Comparison of ENCODE assay signal across 28 cellular contexts in the genomic region with DNA sequence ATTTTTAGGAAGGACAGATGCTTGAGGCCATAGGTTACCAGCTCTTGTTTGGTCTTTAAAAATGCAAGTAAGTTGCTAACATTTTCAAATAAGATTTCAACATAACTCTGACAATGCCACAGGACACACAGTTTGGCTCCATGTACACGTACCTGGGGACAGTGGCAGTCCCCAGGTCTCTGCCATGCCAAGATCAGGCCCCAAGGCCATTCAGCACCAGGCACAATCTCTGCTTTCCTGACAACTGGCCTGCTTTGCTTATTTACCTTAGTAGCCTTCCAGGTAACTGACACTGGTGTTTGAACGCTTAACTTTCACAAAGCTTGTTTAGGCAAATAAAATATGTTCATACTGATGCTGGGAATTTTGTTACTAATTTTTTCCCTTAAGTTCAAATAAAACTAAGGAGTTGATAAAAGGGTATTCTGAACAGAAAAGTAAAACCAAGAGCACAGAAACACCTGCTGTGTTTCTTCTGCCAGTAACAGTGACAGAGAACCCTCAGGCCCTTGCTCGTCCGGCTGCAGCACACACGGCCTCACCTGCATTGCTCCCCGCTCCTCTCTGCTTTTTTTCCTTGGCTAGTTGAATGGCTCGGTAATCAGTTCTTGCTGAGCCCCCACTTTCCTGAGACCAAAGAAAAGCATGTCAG. TPM values are rescaled to one million over a fixed set of nuclear protein-coding genes. Genes with fewer than 3 reads are reported as not detected.
DNase-seq lines count a peak whose midpoint lies in the region; ATAC-seq, FAIRE-seq and TF ChIP-seq lines count a peak whose summit lies in the region.
"Had no signal": no experiment of that assay in that cellular context is flagged by ENCODE, and none has a peak within 500 bp of the region (broad histone marks: within the 10 kb centered on the region; RNA-seq: fewer than 3 reads in every experiment).

No MANE protein-coding gene starts in this region.

- TF ChIP-seq CTCF in natural killer cell (IDR thresholded peaks at IDR 0.05) (no peak), coronary artery (IDR thresholded peaks at IDR 0.05) (no peak), psoas muscle (IDR thresholded peaks at IDR 0.05) (no peak)

- H3K23ac ChIP-seq in trophoblast cell (ENCODE audit: low read length): no peak overlapping the region

- H3K79me2 ChIP-seq in trophoblast cell (ENCODE audit: control insufficient read depth, insufficient read depth, low read length, poor library complexity): no peaks in the 10 kb centered on the region

- no peak overlapping the region for H3K14ac ChIP-seq in trophoblast cell (ENCODE audit: low read length)

- no peaks in the 10 kb centered on the region for H3K9me3 Mint-ChIP-seq in natural killer cell treated with Interleukin-12 subunit alpha and Interleukin-12 subunit beta and Interleukin-15 and Interleukin-18, amount 100 ng/mL, for 72 hours
- no peaks in the 10 kb centered on the region for H3K9me3 Mint-ChIP-seq in natural killer cell
- H3K9me3 Mint-ChIP-seq: CD4-positive, CD25-positive, alpha-beta regulatory T cell had no signal

- H3K4ac ChIP-seq in trophoblast cell (ENCODE audit: low read depth, low read length): no peak overlapping the region

- no peak overlapping the region for H2BK12ac ChIP-seq in trophoblast cell (ENCODE audit: low read length)

- no peak for ATAC-seq in natural killer cell treated with Interleukin-12 subunit alpha and Interleukin-12 subunit beta and Interleukin-15 and Interleukin-18, amount 100 ng/mL, for 72 hours
- no peak for ATAC-seq in natural killer cell
- no peak for ATAC-seq in psoas muscle
- ATAC-seq: A549, PC-3, Right ventricle myocardium inferior, SK-N-SH treated with all-trans-retinoic acid at 6 μM for 48 hours had no signal

- H3K27ac Mint-ChIP-seq in natural killer cell treated with Interleukin-12 subunit alpha and Interleukin-12 subunit beta and Interleukin-15 and Interleukin-18, amount 100 ng/mL, for 72 hours: no peak overlapping the region
- H3K27ac Mint-ChIP-seq in natural killer cell: no peak overlapping the region

- DNase-seq in natural killer cell treated with Interleukin-12 subunit alpha and Interleukin-12 subunit beta and Interleukin-15 and Interleukin-18, amount 100 ng/mL, for 72 hours (ENCODE audit: low spot score): peak; percentile 35
- DNase-seq in natural killer cell: no peak
- peak; percentile 24 for DNase-seq in coronary artery (ENCODE audit: low spot score)
- DNase-seq in psoas muscle: peak in 1 of 2 donors; percentile 10
- DNase-seq in urothelium cell line (ENCODE audit: low spot score): no peak
- no peak for DNase-seq in CD1c-positive myeloid dendritic cell (ENCODE audit: extremely low spot score)
- no peak for DNase-seq in trophoblast cell
- DNase-seq in activated CD4-positive, alpha-beta T cell treated with anti-CD3 and anti-CD28 coated beads for 1 hour: no peak
- DNase-seq: CD4-positive, CD25-positive, alpha-beta regulatory T cell; DMS153; KBM-7; MG63; NCI-H1105 treated with DMSO at 0.1 percent for 48 hours; NCI-H146; NCI-H1930; NCI-H2107; NCI-H446; NCI-H524 treated with DMSO at 0.1 percent for 48 hours; NCI-H774; PC-3; SJCRH30 had no signal

- H3K36me3 ChIP-seq in psoas muscle (ENCODE audit: insufficient read depth in 1 of 2, low read depth in 1 of 2) (peaks cover 8 to 92% of the 10 kb centered on the region in 2 donors), trophoblast cell (ENCODE audit: control insufficient read depth in 1 of 2, insufficient read depth in 2 of 2, low read length in 2 of 2) (peaks cover 42 to 60% of the 10 kb centered on the region in 2 experiments)

- H3K27me3 Mint-ChIP-seq in natural killer cell treated with Interleukin-12 subunit alpha and Interleukin-12 subunit beta and Interleukin-15 and Interleukin-18, amount 100 ng/mL, for 72 hours: no peaks in the 10 kb centered on the region
- no peaks in the 10 kb centered on the region for H3K27me3 Mint-ChIP-seq in natural killer cell (ENCODE audit: low read depth in 2 of 2)
- H3K27me3 Mint-ChIP-seq: CD4-positive, CD25-positive, alpha-beta regulatory T cell had no signal

- peaks cover 6% of the 10 kb centered on the region for H3K36me3 Mint-ChIP-seq in natural killer cell treated with Interleukin-12 subunit alpha and Interleukin-12 subunit beta and Interleukin-15 and Interleukin-18, amount 100 ng/mL, for 72 hours
- no peaks in the 10 kb centered on the region for H3K36me3 Mint-ChIP-seq in natural killer cell

- H3K9me3 ChIP-seq in psoas muscle (no peaks in the 10 kb centered on the region), trophoblast cell (ENCODE audit: insufficient read depth, low read depth, low read length) (no peaks in the 10 kb centered on the region)
- H3K9me3 ChIP-seq: A549, MG63, SJCRH30 had no signal

- no peak overlapping the region for H2AK5ac ChIP-seq in trophoblast cell (ENCODE audit: low read length)

- H2BK120ac ChIP-seq in trophoblast cell (ENCODE audit: insufficient read depth, low read length, poor library complexity): no peak overlapping the region

- H4K12ac ChIP-seq in trophoblast cell (ENCODE audit: low read depth, low read length): no peak overlapping the region

- 44 to 62% (median 56%) methylated on average over 7 of the region's 7 CpGs for WGBS in psoas muscle, 3 donors
- WGBS in trophoblast cell (ENCODE audit: extremely low coverage, insufficient coverage, insufficient read length): no CpG with 5 or more reads among the region's 7 CpGs

- no peak overlapping the region for H3K4me3 Mint-ChIP-seq in natural killer cell treated with Interleukin-12 subunit alpha and Interleukin-12 subunit beta and Interleukin-15 and Interleukin-18, amount 100 ng/mL, for 72 hours
- H3K4me3 Mint-ChIP-seq in natural killer cell: no peak overlapping the region

- H4K8ac ChIP-seq in trophoblast cell (ENCODE audit: low read depth, low read length): no peak overlapping the region

- H3K4me3 ChIP-seq in coronary artery (no peak overlapping the region), psoas muscle (no peak overlapping the region), trophoblast cell (ENCODE audit: low read depth, low read length) (no peak overlapping the region)
- H3K4me3 ChIP-seq: A549, MG63, SJCRH30 had no signal

- H2BK5ac ChIP-seq in trophoblast cell (ENCODE audit: low read depth, low read length, poor library complexity): no peak overlapping the region

- H2AFZ ChIP-seq in trophoblast cell (ENCODE audit: insufficient read depth, low read length, poor library complexity): no peak overlapping the region

- H3K79me1 ChIP-seq in trophoblast cell (ENCODE audit: low read length): no peaks in the 10 kb centered on the region

- intact Hi-C loops in natural killer cell (cut with micrococcal nuclease): no loop called here
- intact Hi-C loops in psoas muscle (cut with DNase I): no loop called here

- H3K27me3 ChIP-seq in psoas muscle (ENCODE audit: insufficient read depth in 3 of 3, low read length in 2 of 3): no peaks in the 10 kb centered on the region
- no peaks in the 10 kb centered on the region for H3K27me3 ChIP-seq in trophoblast cell (ENCODE audit: insufficient read depth, low read length)
- H3K27me3 ChIP-seq: MG63, SJCRH30 had no signal

- FAIRE-seq in urothelium cell line (lab: Jason Lieb, UNC): peak; percentile 5
- FAIRE-seq: A549, H54, HTR-8/SVneo had no signal

- H4K91ac ChIP-seq in trophoblast cell (ENCODE audit: low read depth, low read length): no peak overlapping the region

- no peak overlapping the region for H3K18ac ChIP-seq in trophoblast cell (ENCODE audit: low read length)

- H3K4me1 ChIP-seq in psoas muscle (peaks cover 66% of the 10 kb centered on the region), trophoblast cell (ENCODE audit: control insufficient read depth in 1 of 2, insufficient read depth in 2 of 2, low read length in 2 of 2) (no peaks in the 10 kb centered on the region)
- H3K4me1 ChIP-seq: A549, SJCRH30 had no signal

- H3K27ac ChIP-seq in coronary artery (no peak overlapping the region), psoas muscle (peak overlapping the region; percentile 96), trophoblast cell (ENCODE audit: low read depth, low read length) (no peak overlapping the region)
- H3K27ac ChIP-seq: A549, SJCRH30 had no signal

- no peak overlapping the region for H3K4me2 ChIP-seq in trophoblast cell (ENCODE audit: low read length)
- H3K4me2 ChIP-seq: A549 had no signal

- H3K4me1 Mint-ChIP-seq in natural killer cell treated with Interleukin-12 subunit alpha and Interleukin-12 subunit beta and Interleukin-15 and Interleukin-18, amount 100 ng/mL, for 72 hours (ENCODE audit: low read depth in 2 of 2): peaks cover 0 to 19% of the 10 kb centered on the region in 2 donors
- H3K4me1 Mint-ChIP-seq in natural killer cell: peaks cover 14 to 17% of the 10 kb centered on the region in 2 donors

- no peak overlapping the region for H3K9ac ChIP-seq in trophoblast cell (ENCODE audit: low read length)

RNA-seq across cellular contexts. Expression of a gene that starts 16.5 kb away (rescaled TPM):
- total RNA-seq in natural killer cell treated with Interleukin-12 subunit alpha and Interleukin-12 subunit beta and Interleukin-15 and Interleukin-18, amount 100 ng/mL, for 72 hours: 10 to 100 TPM; 34.3 to 49.2 TPM
- total RNA-seq in natural killer cell: 10 to 100 TPM; 56.1 to 70.2 (median 68.4) TPM
- 10 to 100 TPM; 30.3 to 39.5 (median 35.9) TPM for total RNA-seq in psoas muscle
- 10 to 100 TPM; 10.6 to 20.8 (median 16.8) TPM for polyA plus RNA-seq in psoas muscle
- 8.6 and 9.1 TPM in 2 replicates for polyA plus RNA-seq in trophoblast cell (2013)

RNA-seq across cellular contexts. Expression of a gene that starts 58.3 kb away (rescaled TPM):
- not detected for total RNA-seq in natural killer cell treated with Interleukin-12 subunit alpha and Interleukin-12 subunit beta and Interleukin-15 and Interleukin-18, amount 100 ng/mL, for 72 hours
- total RNA-seq in natural killer cell (not detected), psoas muscle (under 1 TPM in 2 of 4 donors, not detected in 2; 0.08 to 0.13 TPM)
- under 1 TPM in 1 of 3 donors, not detected in 2; 0.03 TPM for polyA plus RNA-seq in psoas muscle
- not detected in 2 replicates for polyA plus RNA-seq in trophoblast cell (2013)
- total RNA-seq: CD4-positive, CD25-positive, alpha-beta regulatory T cell; LHCN-M2; PC-3; Right ventricle myocardium inferior; SJCRH30 had no signal
- polyA plus RNA-seq: A549; BJ; CD4-positive, CD25-positive, alpha-beta regulatory T cell had no signal

Comparison
In these comparisons a context has a peak if more than half of its experiments do, and no peak if none do; other contexts are left out.
1. DNase-seq: peak in natural killer cell treated with Interleukin-12 subunit alpha and Interleukin-12 subunit beta and Interleukin-15 and Interleukin-18, amount 100 ng/mL, for 72 hours (single experiment) and coronary artery (single experiment); none in natural killer cell (single experiment), urothelium cell line (single experiment), CD1c-positive myeloid dendritic cell (single experiment), trophoblast cell (0 of 2) and activated CD4-positive, alpha-beta T cell treated with anti-CD3 and anti-CD28 coated beads for 1 hour (single experiment).